In genomic region chr10:11986593-11987216, GRCh38 we compare ENCODE assay signal across 8 cellular contexts. TPM values are rescaled to one million over a fixed set of nuclear protein-coding genes. Genes with fewer than 3 reads are reported as not detected.
DNase-seq lines count a peak whose midpoint lies in the region; ATAC-seq and TF ChIP-seq lines count a peak whose summit lies in the region.

No MANE protein-coding gene starts in this region.

- H3K27ac Mint-ChIP-seq in T-helper 1 cell treated with Interleukin-12 subunit alpha and Interleukin-12 subunit beta and Interleukin-4 antibody, amounts not matched to agents 30 μg/mL and 1 μg/mL, for 36 hours = peak overlapping the region; percentile 72

- peak; percentile 81 for DNase-seq in GM12865 (ENCODE audit: low read depth)
- peak; percentile 68 for DNase-seq in NCI-H1436 (lab: John Stamatoyannopoulos, UW)
- DNase-seq in amygdala (lab: John Stamatoyannopoulos, UW) = peak in 49 of 56 donors; percentile 0 to 89 (median 24)
- peak; percentile 81 for DNase-seq in left ventricle myocardium superior
- peak; percentile 59 for DNase-seq in retina
- no peak for DNase-seq in GOT3 (lab: John Stamatoyannopoulos, UW)

- peak; percentile 80 for TF ChIP-seq CTCF in GM12865 (IDR thresholded peaks at IDR 0.05; ENCODE audit: insufficient read depth, low read depth, low read length, missing control alignments)

- H3K36me3 Mint-ChIP-seq in T-helper 1 cell treated with Interleukin-12 subunit alpha and Interleukin-12 subunit beta and Interleukin-4 antibody, amounts not matched to agents 30 μg/mL and 1 μg/mL, for 36 hours (ENCODE audit: low read depth) = peaks cover 10% of the 10 kb centered on the region

- H3K4me3 ChIP-seq in GM12865 (ENCODE audit: low read depth, low read length) = no peak overlapping the region

- intact Hi-C loops in left ventricle myocardium superior (cut with micrococcal nuclease) = loop anchor here (10.0 kb wide), 1 partner anchor 202 kb away; no protein-coding TSS in a partner anchor

- no peaks in the 10 kb centered on the region for H3K9me3 Mint-ChIP-seq in T-helper 1 cell treated with Interleukin-12 subunit alpha and Interleukin-12 subunit beta and Interleukin-4 antibody, amounts not matched to agents 30 μg/mL and 1 μg/mL, for 36 hours

- peak; percentile 60 for ATAC-seq in left ventricle myocardium superior
- ATAC-seq in GM21723 (IDR thresholded peaks at IDR 0.05; ENCODE audit: unreplicated experiment) = no peak

- no peaks in the 10 kb centered on the region for H3K27me3 Mint-ChIP-seq in T-helper 1 cell treated with Interleukin-12 subunit alpha and Interleukin-12 subunit beta and Interleukin-4 antibody, amounts not matched to agents 30 μg/mL and 1 μg/mL, for 36 hours (ENCODE audit: low read depth)

- H3K4me3 Mint-ChIP-seq in T-helper 1 cell treated with Interleukin-12 subunit alpha and Interleukin-12 subunit beta and Interleukin-4 antibody, amounts not matched to agents 30 μg/mL and 1 μg/mL, for 36 hours = no peak overlapping the region

- H3K4me1 Mint-ChIP-seq in T-helper 1 cell treated with Interleukin-12 subunit alpha and Interleukin-12 subunit beta and Interleukin-4 antibody, amounts not matched to agents 30 μg/mL and 1 μg/mL, for 36 hours (ENCODE audit: low read depth) = peaks cover 8% of the 10 kb centered on the region

RNA-seq across cellular contexts. Expression of gene UPF2, which starts 55.9 kb away (rescaled TPM):
- total RNA-seq in left ventricle myocardium superior = 19.7 TPM
